Comparison of ENCODE assay signal across 15 cellular contexts in the genomic region with DNA sequence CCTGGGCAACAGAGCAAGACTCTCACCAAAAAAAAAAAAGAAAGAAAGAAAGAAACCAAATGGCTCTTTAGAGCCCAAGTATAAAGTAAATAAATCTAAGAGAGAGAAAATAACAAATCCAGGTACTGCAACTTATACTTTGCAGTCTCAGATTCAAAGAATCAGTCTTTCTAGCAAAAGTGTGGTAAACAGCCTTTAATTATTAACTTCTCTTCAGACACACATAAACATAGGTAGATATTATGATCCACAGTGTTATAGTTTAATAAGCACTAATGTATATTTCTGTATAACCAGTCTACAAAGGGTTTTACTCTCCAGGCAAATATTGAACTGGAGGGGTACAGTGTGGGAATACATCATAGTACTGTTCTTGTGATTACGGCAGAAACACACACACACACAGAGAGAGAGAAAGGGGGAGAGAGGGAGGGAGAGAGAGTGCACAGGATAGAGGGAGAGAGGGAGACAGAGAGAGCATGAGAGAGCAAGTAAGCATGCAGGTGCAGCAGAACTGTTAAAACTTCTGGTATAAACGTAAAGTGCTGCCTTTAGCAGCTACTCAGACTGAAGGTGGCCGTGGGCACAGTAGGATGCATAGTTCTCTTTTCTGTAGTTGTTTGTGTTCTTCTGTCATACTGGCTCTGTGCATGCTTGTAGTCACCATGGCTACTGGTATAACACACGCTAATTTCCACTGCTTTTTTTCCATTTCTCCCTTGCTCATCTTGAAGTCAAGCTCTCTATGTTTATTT. TPM values are rescaled to one million over a fixed set of nuclear protein-coding genes. Genes with fewer than 3 reads are reported as not detected.
DNase-seq lines count a peak whose midpoint lies in the region; ATAC-seq and TF ChIP-seq lines count a peak whose summit lies in the region.
"Had no signal": no experiment of that assay in that cellular context is flagged by ENCODE, and none has a peak within 500 bp of the region (broad histone marks: within the 10 kb centered on the region; RNA-seq: fewer than 3 reads in every experiment).

No MANE protein-coding gene starts in this region.

- H3K36me3 Mint-ChIP-seq in immature natural killer cell = peaks cover 0 to 6% (median 3%) of the 10 kb centered on the region in 3 donors
- H3K36me3 Mint-ChIP-seq: natural killer cell treated with Interleukin-12 subunit alpha and Interleukin-12 subunit beta and Interleukin-15 and Interleukin-18, amount 100 ng/mL, for 72 hours had no signal

- TF ChIP-seq CTCF in Panc1 (IDR thresholded peaks at IDR 0.05) = no peak

- H3K9me3 Mint-ChIP-seq in immature natural killer cell = no peaks in the 10 kb centered on the region
- H3K9me3 Mint-ChIP-seq: natural killer cell treated with Interleukin-12 subunit alpha and Interleukin-12 subunit beta and Interleukin-15 and Interleukin-18, amount 100 ng/mL, for 72 hours had no signal

- peaks cover 0 to 2% (median 0%) of the 10 kb centered on the region in 3 donors for H3K27me3 Mint-ChIP-seq in immature natural killer cell (ENCODE audit: low read depth in 3 of 3)
- H3K27me3 Mint-ChIP-seq: natural killer cell treated with Interleukin-12 subunit alpha and Interleukin-12 subunit beta and Interleukin-15 and Interleukin-18, amount 100 ng/mL, for 72 hours had no signal

- H3K27ac Mint-ChIP-seq in immature natural killer cell = no peak overlapping the region
- H3K27ac Mint-ChIP-seq: natural killer cell treated with Interleukin-12 subunit alpha and Interleukin-12 subunit beta and Interleukin-15 and Interleukin-18, amount 100 ng/mL, for 72 hours had no signal

- no peak for DNase-seq in Panc1 (ENCODE audit: low read depth, low spot score)
- DNase-seq in NCI-H524 (lab: John Stamatoyannopoulos, UW) = no peak
- no peak for DNase-seq in NOMO-1 (lab: John Stamatoyannopoulos, UW; ENCODE audit: unreplicated experiment in 2 of 2)
- DNase-seq in immature natural killer cell = no peak
- DNase-seq: activated CD4-positive, CD25-positive, alpha-beta regulatory T cell treated with anti-CD3 and anti-CD28 coated beads, Interleukin-2, amount 50 U/mL, for 72 hours; MG63; PC-3; stimulated activated CD4-positive, alpha-beta T cell treated with anti-CD3 and anti-CD28 coated beads, Interleukin-4, amount 100 ng/mL, for 24 hours had no signal

- POLR2A ChIA-PET in Panc1 (lab: Charles Lee) = no interaction called here

- H3K9me3 ChIP-seq in Panc1 (ENCODE audit: control insufficient read depth, insufficient read depth, low read depth, low read length) = no peaks in the 10 kb centered on the region
- no peaks in the 10 kb centered on the region for H3K9me3 ChIP-seq in mesodermal cell (ENCODE audit: control insufficient read depth, low read length)
- H3K9me3 ChIP-seq: gastroesophageal sphincter, MG63, vagina had no signal

- H3K27ac ChIP-seq in Panc1 (ENCODE audit: low read length) (no peak overlapping the region), mesodermal cell (ENCODE audit: low read depth, low read length, severe bottlenecking) (peak overlapping the region; percentile 54)
- H3K27ac ChIP-seq: gastroesophageal sphincter, vagina had no signal

- H3K4me3 ChIP-seq in Panc1 (ENCODE audit: low read depth in 2 of 2, low read length in 2 of 2) = no peak overlapping the region
- H3K4me3 ChIP-seq in mesodermal cell (ENCODE audit: extremely low read depth, insufficient read depth, low read length, poor library complexity, severe bottlenecking) = no peak overlapping the region
- H3K4me3 ChIP-seq: gastroesophageal sphincter, MG63, vagina had no signal

- BruUV-seq in Panc1 (replicated peaks; lab: Mats Ljungman, UMichigan) = no TSS peak

- in situ Hi-C loops in Panc1 (cut with HindIII; ENCODE audit: low pct_unique_long_range_greater_than_20kb, low sequenced_read_pairs) = no loop called here

- H3K27me3 ChIP-seq in Panc1 (ENCODE audit: control insufficient read depth, insufficient read depth, low read length) = no peaks in the 10 kb centered on the region
- H3K27me3 ChIP-seq: gastroesophageal sphincter, MG63, vagina had no signal

- peak; percentile 78 for ATAC-seq in GM18909 (IDR thresholded peaks at IDR 0.05; ENCODE audit: poor library complexity, unreplicated experiment)
- peak; percentile 69 for ATAC-seq in HG02759 (IDR thresholded peaks at IDR 0.05; ENCODE audit: unreplicated experiment)
- ATAC-seq in Panc1 = peak; percentile 66
- ATAC-seq in HG02571 (IDR thresholded peaks at IDR 0.05; ENCODE audit: unreplicated experiment) = no peak
- ATAC-seq: gastroesophageal sphincter; natural killer cell treated with Interleukin-12 subunit alpha and Interleukin-12 subunit beta and Interleukin-15 and Interleukin-18, amount 100 ng/mL, for 72 hours; PC-3 had no signal

- no peak overlapping the region for H3K4me3 Mint-ChIP-seq in immature natural killer cell
- H3K4me3 Mint-ChIP-seq: natural killer cell treated with Interleukin-12 subunit alpha and Interleukin-12 subunit beta and Interleukin-15 and Interleukin-18, amount 100 ng/mL, for 72 hours had no signal

- intact Hi-C loops in Panc1 (cut with micrococcal nuclease; ENCODE audit: unreplicated experiment) = no loop called here

- CTCF ChIA-PET in Panc1 (lab: Charles Lee) = no interaction called here

- H3K4me1 Mint-ChIP-seq in immature natural killer cell = peaks cover 0 to 8% of the 10 kb centered on the region in 2 donors

- WGBS in mesodermal cell (ENCODE audit: insufficient coverage in 2 of 2), 2 experiments = 71% methylated on average over 3 of the region's 4 CpGs

- no peaks in the 10 kb centered on the region for H3K4me1 ChIP-seq in Panc1 (ENCODE audit: control insufficient read depth, insufficient read depth, low read length)
- H3K4me1 ChIP-seq in mesodermal cell (ENCODE audit: control insufficient read depth, insufficient read depth, low read length, poor library complexity, severe bottlenecking) = no peaks in the 10 kb centered on the region

- no peaks in the 10 kb centered on the region for H3K36me3 ChIP-seq in Panc1 (ENCODE audit: control insufficient read depth, insufficient read depth, low read length)
- H3K36me3 ChIP-seq in mesodermal cell (ENCODE audit: control insufficient read depth, insufficient read depth, low read length) = peaks cover 11% of the 10 kb centered on the region
- H3K36me3 ChIP-seq: vagina had no signal

RNA-seq across cellular contexts. Expression of gene MTMR2, which starts 32.3 kb away (rescaled TPM):
- 44.8 TPM for total RNA-seq in Panc1 (2021; ENCODE audit: unreplicated experiment)
- polyA plus RNA-seq in Panc1 (2012; ENCODE audit: insufficient read length) = 23.7 TPM
- 58.9 TPM for polyA plus RNA-seq in mesodermal cell (2013, experiment 1 of 2)
- polyA plus RNA-seq in mesodermal cell (2013, experiment 2 of 2) = 56.8 TPM
- 10 to 100 TPM; 14.8 to 31.3 (median 25.4) TPM for polyA plus RNA-seq in immature natural killer cell
